In genomic region chr2:239587836-239588235, GRCh38 we compare ENCODE assay signal across 17 cellular contexts.
DNase-seq lines count a peak whose midpoint lies in the region; ATAC-seq and TF ChIP-seq lines count a peak whose summit lies in the region.
"Had no signal": no experiment of that assay in that cellular context is flagged by ENCODE, and none has a peak within 500 bp of the region (broad histone marks: within the 10 kb centered on the region; RNA-seq: fewer than 3 reads in every experiment).

No MANE protein-coding gene starts in this region.

- H3K27me3 ChIP-seq in lower lobe of right lung (ENCODE audit: low read depth) (peaks cover 9% of the 10 kb centered on the region), aorta (ENCODE audit: control insufficient read depth in 1 of 2, insufficient read depth in 2 of 2, low read length in 1 of 2) (no peaks in the 10 kb centered on the region)

- ATAC-seq in Right ventricle myocardium superior (ENCODE audit: poor library complexity) (no peak), left cardiac atrium (no peak), lower lobe of right lung (no peak), aorta (ENCODE audit: low FRiP score) (no peak), HG03432 (IDR thresholded peaks at IDR 0.05; ENCODE audit: unreplicated experiment) (no peak)
- ATAC-seq: SK-N-SH treated with all-trans-retinoic acid at 6 μM for 48 hours had no signal

- no peak overlapping the region for H3K27ac ChIP-seq in lower lobe of right lung
- H3K27ac ChIP-seq in aorta (ENCODE audit: low read depth in 1 of 2, low read length in 2 of 2) = no peak overlapping the region
- H3K27ac ChIP-seq: KMS-11 had no signal

- H3K4me3 ChIP-seq in lower lobe of right lung = no peak overlapping the region
- no peak overlapping the region for H3K4me3 ChIP-seq in aorta (ENCODE audit: low read length in 2 of 2)

- DNase-seq in Right ventricle myocardium superior (peak; percentile 5), left cardiac atrium (no peak), NOMO-1 treated with DMSO at 0.1 percent for 48 hours (lab: John Stamatoyannopoulos, UW; ENCODE audit: unreplicated experiment) (peak; percentile 48), lower lobe of right lung (peak; percentile 32), aorta (peak; percentile 32 to 40), AML-193 (lab: John Stamatoyannopoulos, UW) (no peak)
- no peak for DNase-seq in stimulated activated CD4-positive, alpha-beta T cell treated with anti-CD3 and anti-CD28 coated beads, Interleukin-4, amount 100 ng/mL, for 4 hours
- DNase-seq: Caco-2; CD4-positive, CD25-positive, alpha-beta regulatory T cell; MM.1S; NCI-H1417; NCI-H187 treated with DMSO at 0.1 percent for 48 hours; NCI-H446; NK-92 treated with Interleukin-12 subunit alpha and Interleukin-12 subunit beta, amount 100 ng/mL, for 24 hours had no signal

- intact Hi-C loops in Right ventricle myocardium superior (cut with DNase I) = no loop called here
- intact Hi-C loops in left cardiac atrium (cut with DNase I) = no loop called here
- intact Hi-C loops in lower lobe of right lung (cut with DNase I) = no loop called here
- intact Hi-C loops in aorta (cut with DNase I) = no loop called here

- H3K4me1 ChIP-seq in lower lobe of right lung = no peaks in the 10 kb centered on the region
- no peaks in the 10 kb centered on the region for H3K4me1 ChIP-seq in aorta (ENCODE audit: control insufficient read depth in 1 of 2, insufficient read depth in 2 of 2, low read length in 2 of 2)
- H3K4me1 ChIP-seq: Caco-2 had no signal

- WGBS in aorta, 2 donors = 75 to 84% methylated on average over 13 of the region's 13 CpGs

- no peaks in the 10 kb centered on the region for H3K36me3 ChIP-seq in lower lobe of right lung
- no peaks in the 10 kb centered on the region for H3K36me3 ChIP-seq in aorta (ENCODE audit: control insufficient read depth in 1 of 2, insufficient read depth in 2 of 2, low read length in 1 of 2)

- no peak for TF ChIP-seq CTCF in lower lobe of right lung (IDR thresholded peaks at IDR 0.05)

- H3K9me3 ChIP-seq in lower lobe of right lung (no peaks in the 10 kb centered on the region), aorta (ENCODE audit: control insufficient read depth, low read length) (no peaks in the 10 kb centered on the region)
- H3K9me3 ChIP-seq: Caco-2 had no signal

Comparison
In these comparisons a context has a peak if more than half of its experiments do, and no peak if none do; other contexts are left out.
1. DNase-seq: peak in Right ventricle myocardium superior (single experiment), NOMO-1 treated with DMSO at 0.1 percent for 48 hours (single experiment), lower lobe of right lung (single experiment) and aorta (2 of 2); none in left cardiac atrium (single experiment), stimulated activated CD4-positive, alpha-beta T cell treated with anti-CD3 and anti-CD28 coated beads, Interleukin-4, amount 100 ng/mL, for 4 hours (0 of 2) and AML-193 (0 of 2).